ENCODE assay signal across 3 cellular contexts in the genomic region with DNA sequence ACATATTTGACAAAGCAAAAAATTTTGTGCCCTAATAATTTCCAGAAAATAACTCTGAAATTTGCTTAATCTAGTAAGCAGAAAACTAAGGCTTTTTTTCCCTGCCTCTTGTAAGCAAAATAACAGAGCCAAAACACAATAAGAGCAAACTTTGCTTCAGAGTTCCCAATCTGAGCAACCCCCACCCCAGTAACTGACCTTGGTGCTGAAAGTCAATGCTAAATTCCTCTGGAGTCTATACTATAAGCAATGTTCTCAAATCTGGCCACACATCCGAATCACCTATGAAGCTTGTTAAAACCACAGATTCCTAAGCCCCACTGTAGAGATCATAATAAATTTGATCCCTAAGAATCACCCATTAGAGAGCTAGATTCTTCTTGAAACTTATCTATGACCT.
A peak's percentile ranks its signal among the peaks of the same experiment; 100 is the strongest.
TF ChIP-seq lines count a peak whose summit lies in the region.

No MANE protein-coding gene starts in this region.

TF ChIP-seq in SK-N-SH, 30 proteins besides CTCF, POLR2A, EP300 and RAD21:
- TF ChIP-seq, protein P1, sequence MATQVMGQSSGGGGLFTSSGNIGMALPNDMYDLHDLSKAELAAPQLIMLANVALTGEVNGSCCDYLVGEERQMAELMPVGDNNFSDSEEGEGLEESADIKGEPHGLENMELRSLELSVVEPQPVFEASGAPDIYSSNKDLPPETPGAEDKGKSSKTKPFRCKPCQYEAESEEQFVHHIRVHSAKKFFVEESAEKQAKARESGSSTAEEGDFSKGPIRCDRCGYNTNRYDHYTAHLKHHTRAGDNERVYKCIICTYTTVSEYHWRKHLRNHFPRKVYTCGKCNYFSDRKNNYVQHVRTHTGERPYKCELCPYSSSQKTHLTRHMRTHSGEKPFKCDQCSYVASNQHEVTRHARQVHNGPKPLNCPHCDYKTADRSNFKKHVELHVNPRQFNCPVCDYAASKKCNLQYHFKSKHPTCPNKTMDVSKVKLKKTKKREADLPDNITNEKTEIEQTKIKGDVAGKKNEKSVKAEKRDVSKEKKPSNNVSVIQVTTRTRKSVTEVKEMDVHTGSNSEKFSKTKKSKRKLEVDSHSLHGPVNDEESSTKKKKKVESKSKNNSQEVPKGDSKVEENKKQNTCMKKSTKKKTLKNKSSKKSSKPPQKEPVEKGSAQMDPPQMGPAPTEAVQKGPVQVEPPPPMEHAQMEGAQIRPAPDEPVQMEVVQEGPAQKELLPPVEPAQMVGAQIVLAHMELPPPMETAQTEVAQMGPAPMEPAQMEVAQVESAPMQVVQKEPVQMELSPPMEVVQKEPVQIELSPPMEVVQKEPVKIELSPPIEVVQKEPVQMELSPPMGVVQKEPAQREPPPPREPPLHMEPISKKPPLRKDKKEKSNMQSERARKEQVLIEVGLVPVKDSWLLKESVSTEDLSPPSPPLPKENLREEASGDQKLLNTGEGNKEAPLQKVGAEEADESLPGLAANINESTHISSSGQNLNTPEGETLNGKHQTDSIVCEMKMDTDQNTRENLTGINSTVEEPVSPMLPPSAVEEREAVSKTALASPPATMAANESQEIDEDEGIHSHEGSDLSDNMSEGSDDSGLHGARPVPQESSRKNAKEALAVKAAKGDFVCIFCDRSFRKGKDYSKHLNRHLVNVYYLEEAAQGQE (IDR thresholded peaks at IDR 0.05; ENCODE audit: low read depth, low read length) = peak; percentile 97
- TF ChIP-seq, protein P2, sequence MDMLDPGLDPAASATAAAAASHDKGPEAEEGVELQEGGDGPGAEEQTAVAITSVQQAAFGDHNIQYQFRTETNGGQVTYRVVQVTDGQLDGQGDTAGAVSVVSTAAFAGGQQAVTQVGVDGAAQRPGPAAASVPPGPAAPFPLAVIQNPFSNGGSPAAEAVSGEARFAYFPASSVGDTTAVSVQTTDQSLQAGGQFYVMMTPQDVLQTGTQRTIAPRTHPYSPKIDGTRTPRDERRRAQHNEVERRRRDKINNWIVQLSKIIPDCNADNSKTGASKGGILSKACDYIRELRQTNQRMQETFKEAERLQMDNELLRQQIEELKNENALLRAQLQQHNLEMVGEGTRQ (IDR thresholded peaks at IDR 0.05; ENCODE audit: borderline replicate concordance, low read depth, low read length) = no peak

TF ChIP-seq in SK-N-SH treated with all-trans-retinoic acid at 6 μM for 48 hours, 23 proteins besides CTCF, POLR2A, EP300 and RAD21:
- no peak for TF ChIP-seq OSR1 (CRISPR knock-in tag; IDR thresholded peaks at IDR 0.05)

TF ChIP-seq in H1, 55 proteins besides CTCF, POLR2A, EP300 and RAD21:
- TF ChIP-seq TEAD4 (IDR thresholded peaks at IDR 0.05; ENCODE audit: low read depth, low read length) = 0 out of 2 replicates have a peak, but pooled peaks have one; percentile 25
- no peak for TF ChIP-seq HDAC2 (IDR thresholded peaks at IDR 0.05; ENCODE audit: borderline replicate concordance in 1 of 2, low read depth in 2 of 2, low read length in 2 of 2)
- no peak for TF ChIP-seq SP4 (IDR thresholded peaks at IDR 0.05; ENCODE audit: low read length)
- no peak for TF ChIP-seq CHD1 (IDR thresholded peaks at IDR 0.05; ENCODE audit: low read depth, low read length)
- TF ChIP-seq CHD2 (IDR thresholded peaks at IDR 0.05; ENCODE audit: low read length) = no peak
- TF ChIP-seq HDAC6 (IDR thresholded peaks at IDR 0.05; ENCODE audit: low read depth, low read length) = no peak
- TF ChIP-seq SP2 (IDR thresholded peaks at IDR 0.05; ENCODE audit: low read length) = no peak
- no peak for TF ChIP-seq RXRA (IDR thresholded peaks at IDR 0.05; ENCODE audit: insufficient read depth, low read depth, low read length)
